ENCODE assay signal across 1 cellular context in the genomic region with DNA sequence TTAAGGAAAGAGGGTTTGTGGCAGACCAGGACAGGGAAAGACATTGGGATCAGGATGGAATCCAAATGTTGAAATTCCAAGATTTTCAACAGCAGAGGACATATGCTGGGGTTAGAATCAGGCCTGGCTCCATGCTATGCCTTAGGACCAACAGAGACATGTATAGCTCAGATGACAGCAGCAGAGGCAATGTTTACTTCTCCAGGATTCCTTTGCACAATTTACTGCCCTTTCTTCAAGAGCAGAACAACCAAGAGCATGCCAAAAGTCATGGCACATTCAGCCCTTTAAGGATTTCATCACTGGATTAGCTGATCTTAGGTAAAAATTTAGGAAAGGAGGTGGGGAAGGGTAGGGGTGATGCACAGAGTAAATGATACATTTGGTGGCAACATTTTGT.
TF ChIP-seq lines count a peak whose summit lies in the region.

No MANE protein-coding gene starts in this region.

TF ChIP-seq in HepG2, 621 proteins besides CTCF, POLR2A, EP300 and RAD21 (continued from another document):
- TF ChIP-seq, protein P1, sequence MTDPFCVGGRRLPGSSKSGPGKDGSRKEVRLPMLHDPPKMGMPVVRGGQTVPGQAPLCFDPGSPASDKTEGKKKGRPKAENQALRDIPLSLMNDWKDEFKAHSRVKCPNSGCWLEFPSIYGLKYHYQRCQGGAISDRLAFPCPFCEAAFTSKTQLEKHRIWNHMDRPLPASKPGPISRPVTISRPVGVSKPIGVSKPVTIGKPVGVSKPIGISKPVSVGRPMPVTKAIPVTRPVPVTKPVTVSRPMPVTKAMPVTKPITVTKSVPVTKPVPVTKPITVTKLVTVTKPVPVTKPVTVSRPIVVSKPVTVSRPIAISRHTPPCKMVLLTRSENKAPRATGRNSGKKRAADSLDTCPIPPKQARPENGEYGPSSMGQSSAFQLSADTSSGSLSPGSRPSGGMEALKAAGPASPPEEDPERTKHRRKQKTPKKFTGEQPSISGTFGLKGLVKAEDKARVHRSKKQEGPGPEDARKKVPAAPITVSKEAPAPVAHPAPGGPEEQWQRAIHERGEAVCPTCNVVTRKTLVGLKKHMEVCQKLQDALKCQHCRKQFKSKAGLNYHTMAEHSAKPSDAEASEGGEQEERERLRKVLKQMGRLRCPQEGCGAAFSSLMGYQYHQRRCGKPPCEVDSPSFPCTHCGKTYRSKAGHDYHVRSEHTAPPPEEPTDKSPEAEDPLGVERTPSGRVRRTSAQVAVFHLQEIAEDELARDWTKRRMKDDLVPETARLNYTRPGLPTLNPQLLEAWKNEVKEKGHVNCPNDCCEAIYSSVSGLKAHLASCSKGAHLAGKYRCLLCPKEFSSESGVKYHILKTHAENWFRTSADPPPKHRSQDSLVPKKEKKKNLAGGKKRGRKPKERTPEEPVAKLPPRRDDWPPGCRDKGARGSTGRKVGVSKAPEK (CRISPR knock-in tag; IDR thresholded peaks at IDR 0.05; ENCODE audit: borderline replicate concordance): no peak
- no peak for TF ChIP-seq ZNF441 (CRISPR knock-in tag; IDR thresholded peaks at IDR 0.05; ENCODE audit: borderline replicate concordance)
- TF ChIP-seq ZFP62 (CRISPR knock-in tag; IDR thresholded peaks at IDR 0.05): no peak
- no peak for TF ChIP-seq YY1 (IDR thresholded peaks at IDR 0.05; ENCODE audit: insufficient read depth, insufficient replicate concordance, low read depth, low read length)
- TF ChIP-seq ZBTB3 (CRISPR knock-in tag; IDR thresholded peaks at IDR 0.05; ENCODE audit: borderline replicate concordance, low read depth): no peak
- TF ChIP-seq CHCHD3 (CRISPR knock-in tag; IDR thresholded peaks at IDR 0.05): no peak
- TF ChIP-seq ERF (CRISPR knock-in tag; IDR thresholded peaks at IDR 0.05): no peak
- no peak for TF ChIP-seq ZNF34 (CRISPR knock-in tag; IDR thresholded peaks at IDR 0.05; ENCODE audit: borderline replicate concordance)
- TF ChIP-seq, protein P2, sequence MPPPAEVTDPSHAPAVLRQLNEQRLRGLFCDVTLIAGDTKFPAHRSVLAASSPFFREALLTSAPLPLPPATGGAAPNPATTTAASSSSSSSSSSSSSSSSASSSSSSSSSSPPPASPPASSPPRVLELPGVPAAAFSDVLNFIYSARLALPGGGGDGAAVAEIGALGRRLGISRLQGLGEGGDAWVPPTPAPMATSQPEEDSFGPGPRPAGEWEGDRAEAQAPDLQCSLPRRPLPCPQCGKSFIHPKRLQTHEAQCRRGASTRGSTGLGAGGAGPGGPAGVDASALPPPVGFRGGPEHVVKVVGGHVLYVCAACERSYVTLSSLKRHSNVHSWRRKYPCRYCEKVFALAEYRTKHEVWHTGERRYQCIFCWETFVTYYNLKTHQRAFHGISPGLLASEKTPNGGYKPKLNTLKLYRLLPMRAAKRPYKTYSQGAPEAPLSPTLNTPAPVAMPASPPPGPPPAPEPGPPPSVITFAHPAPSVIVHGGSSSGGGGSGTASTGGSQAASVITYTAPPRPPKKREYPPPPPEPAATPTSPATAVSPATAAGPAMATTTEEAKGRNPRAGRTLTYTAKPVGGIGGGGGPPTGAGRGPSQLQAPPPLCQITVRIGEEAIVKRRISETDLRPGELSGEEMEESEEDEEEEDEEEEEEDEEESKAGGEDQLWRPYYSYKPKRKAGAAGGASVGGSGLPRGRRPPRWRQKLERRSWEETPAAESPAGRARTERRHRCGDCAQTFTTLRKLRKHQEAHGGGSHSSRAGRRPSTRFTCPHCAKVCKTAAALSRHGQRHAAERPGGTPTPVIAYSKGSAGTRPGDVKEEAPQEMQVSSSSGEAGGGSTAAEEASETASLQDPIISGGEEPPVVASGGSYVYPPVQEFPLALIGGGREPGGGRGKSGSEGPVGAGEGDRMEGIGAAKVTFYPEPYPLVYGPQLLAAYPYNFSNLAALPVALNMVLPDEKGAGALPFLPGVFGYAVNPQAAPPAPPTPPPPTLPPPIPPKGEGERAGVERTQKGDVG (CRISPR knock-in tag; IDR thresholded peaks at IDR 0.05; ENCODE audit: borderline replicate concordance): no peak
- TF ChIP-seq SOX13 (IDR thresholded peaks at IDR 0.05): no peak
- no peak for TF ChIP-seq SOX13 (CRISPR knock-in tag; conservative IDR thresholded peaks at IDR 0.05 in 1 of 2, IDR thresholded peaks at IDR 0.05 in 1 of 2)
- no peak for TF ChIP-seq BRCA1 (CRISPR knock-in tag; IDR thresholded peaks at IDR 0.05)
- TF ChIP-seq, protein P3, sequence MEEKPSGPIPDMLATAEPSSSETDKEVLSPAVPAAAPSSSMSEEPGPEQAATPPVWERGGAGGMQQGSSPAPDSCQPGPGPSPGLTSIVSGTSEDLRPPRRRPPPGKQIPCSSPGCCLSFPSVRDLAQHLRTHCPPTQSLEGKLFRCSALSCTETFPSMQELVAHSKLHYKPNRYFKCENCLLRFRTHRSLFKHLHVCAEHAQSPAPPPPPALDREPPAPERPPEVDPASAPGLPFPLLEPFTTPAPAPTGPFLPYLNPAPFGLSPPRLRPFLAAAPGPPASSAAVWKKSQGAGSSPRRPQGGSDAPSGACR (CRISPR knock-in tag; IDR thresholded peaks at IDR 0.05): no peak
- no peak for TF ChIP-seq EED (CRISPR knock-in tag; IDR thresholded peaks at IDR 0.05)
- TF ChIP-seq CAMTA2 (CRISPR knock-in tag; IDR thresholded peaks at IDR 0.05; ENCODE audit: borderline replicate concordance): no peak
- TF ChIP-seq HES4 (CRISPR knock-in tag; IDR thresholded peaks at IDR 0.05; ENCODE audit: borderline replicate concordance): no peak
- TF ChIP-seq ZNF782 (CRISPR knock-in tag; IDR thresholded peaks at IDR 0.05; ENCODE audit: borderline replicate concordance): no peak
